In genomic region chr19:38494379-38494778, GRCh38 we compare ENCODE assay signal across 1 cellular context.
TF ChIP-seq lines count a peak whose summit lies in the region.

No MANE protein-coding gene starts in this region.

TF ChIP-seq in H1, 55 proteins besides CTCF, POLR2A, EP300 and RAD21 (continued from another document):
- no peak for TF ChIP-seq EGR1 (IDR thresholded peaks at IDR 0.05; ENCODE audit: borderline replicate concordance, low read depth, low read length)
- no peak for TF ChIP-seq YY1 (IDR thresholded peaks at IDR 0.05; ENCODE audit: low read depth, low read length)
- no peak for TF ChIP-seq SAP30 (IDR thresholded peaks at IDR 0.05; ENCODE audit: insufficient read depth, insufficient replicate concordance, low read length)
- TF ChIP-seq SP2 (IDR thresholded peaks at IDR 0.05; ENCODE audit: low read length): no peak
- TF ChIP-seq BCL11A (IDR thresholded peaks at IDR 0.05; ENCODE audit: low read depth in 2 of 2, low read length in 2 of 2): no peak
- TF ChIP-seq SP1 (IDR thresholded peaks at IDR 0.05; ENCODE audit: low read depth, low read length): no peak
